In the genomic region with DNA sequence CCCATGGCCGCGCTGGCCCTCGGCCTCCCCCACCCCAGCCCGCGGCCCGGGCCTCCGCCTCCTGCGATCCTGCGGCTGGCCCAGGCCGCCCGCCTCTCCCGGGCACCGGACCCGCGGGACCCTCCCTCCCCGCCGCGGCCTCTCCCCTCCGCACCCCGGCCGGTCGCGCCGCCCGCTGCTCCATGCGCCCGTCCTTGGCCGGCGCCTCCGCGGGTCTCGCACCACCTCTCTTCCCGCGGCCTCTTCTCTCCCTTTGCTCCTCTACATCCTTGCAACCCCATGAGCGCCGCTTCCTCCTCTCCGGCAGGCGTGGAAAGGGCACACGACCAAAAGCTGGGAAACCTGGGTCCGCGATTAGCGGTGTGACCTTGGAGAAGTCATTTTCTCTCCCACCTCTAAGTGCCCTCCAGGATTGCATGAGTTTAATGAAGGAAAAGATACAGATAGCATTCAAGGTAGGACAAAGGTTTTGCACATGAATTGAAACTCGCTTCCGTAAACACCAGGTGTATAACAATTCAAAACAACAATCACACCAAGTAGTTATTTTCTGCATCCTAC, we compare ENCODE assay signal across 8 cellular contexts. TPM values are rescaled to one million over a fixed set of nuclear protein-coding genes. Genes with fewer than 3 reads are reported as not detected.
A peak's percentile ranks its signal among the peaks of the same experiment; 100 is the strongest.
DNase-seq lines count a peak whose midpoint lies in the region; ATAC-seq and TF ChIP-seq lines count a peak whose summit lies in the region.

No MANE protein-coding gene starts in this region.

- no peak overlapping the region; the same call in 1 of the 2 replicates for H3K27ac ChIP-seq in HEK293 (ENCODE audit: extremely low read depth, low read depth, low read length)
- peak overlapping the region in 1 of 2 donors; percentile 67 for H3K27ac ChIP-seq in lung (ENCODE audit: low read depth in 1 of 2, low read length in 1 of 2)

- no peaks in the 10 kb centered on the region for H3K27me3 ChIP-seq in lung (ENCODE audit: control insufficient read depth, insufficient read depth)

- H3K36me3 ChIP-seq in HEK293 (ENCODE audit: control insufficient read depth in 2 of 2, insufficient read depth in 1 of 2, low read length in 2 of 2) (peaks cover 6% of the 10 kb centered on the region in 2 experiments), lung (ENCODE audit: control insufficient read depth in 2 of 2, insufficient read depth in 2 of 2, low read length in 2 of 2) (no peaks in the 10 kb centered on the region)

- 5 to 6% methylated on average over 41 to 44 of the region's 44 CpGs for WGBS in lung, 2 donors

- CTCF ChIA-PET in HEK293 (lab: Yijun Ruan, JAX), result interaction anchor here (0.6 to 1.0 kb wide), 5 partner anchors 27 to 484 kb away, joined by 3 read pairs; a partner anchor contains a TSS

- ATAC-seq in lung (ENCODE audit: insufficient read depth, low FRiP score), result peak; percentile 13
- ATAC-seq in stimulated activated naive CD8-positive, alpha-beta T cell treated with anti-CD3 and anti-CD28 coated beads, Interleukin-15, Interleukin-2, amounts not matched to agents 100 U/mL and 50 U/mL, for 24 hours, result peak; percentile 29

- H3K9me3 ChIP-seq in HEK293 (ENCODE audit: control insufficient read depth, insufficient read depth, low read depth, low read length) (no peaks in the 10 kb centered on the region), lung (ENCODE audit: control insufficient read depth in 2 of 2, insufficient read depth in 1 of 2, low read length in 1 of 2) (no peaks in the 10 kb centered on the region)

- DNase-seq in NB4 (ENCODE audit: low read depth), result peak; percentile 72
- DNase-seq in T1000 (lab: John Stamatoyannopoulos, UW), result peak; percentile 3
- peak; percentile 70 for DNase-seq in dermis blood vessel endothelial cell
- peak; percentile 58 for DNase-seq in lung (ENCODE audit: low spot score)
- peak; percentile 43 for DNase-seq in stimulated activated naive CD8-positive, alpha-beta T cell treated with anti-CD3 and anti-CD28 coated beads, Interleukin-15, Interleukin-2, amounts not matched to agents 100 U/mL and 50 U/mL, for 24 hours
- no peak for DNase-seq in ecto neural progenitor cell (ENCODE audit: low spot score)

- no peak for TF ChIP-seq POLR2A in NB4 (IDR thresholded peaks at IDR 0.05; ENCODE audit: extremely low read depth, insufficient read length)

- POLR2A ChIA-PET in HEK293 (lab: Yijun Ruan, JAX), result interaction anchor here (0.5 to 1.1 kb wide), 4 partner anchors 12 to 405 kb away, joined by 3 to 4 read pairs (median 3); no protein-coding TSS in a partner anchor

- peak overlapping the region; percentile 49; the same call in 1 of the 2 replicates for H3K4me3 ChIP-seq in GM08714 (ENCODE audit: low read length)
- H3K4me3 ChIP-seq in HEK293 (ENCODE audit: low read depth, low read length), result peak overlapping the region; percentile 86
- H3K4me3 ChIP-seq in NB4 (ENCODE audit: low read depth, low read length), result peak overlapping the region; percentile 54
- H3K4me3 ChIP-seq in lung, result peak overlapping the region; percentile 74

- TF ChIP-seq CTCF in HEK293 (tag by site-specific recombination; IDR thresholded peaks at IDR 0.05) (peak; percentile 56; the same call in 1 of the 2 replicates), NB4 (IDR thresholded peaks at IDR 0.05; ENCODE audit: low read depth, low read length) (no peak), lung (IDR thresholded peaks at IDR 0.05; ENCODE audit: control extremely low read depth, extremely low read depth) (no peak)

- no peaks in the 10 kb centered on the region for H3K4me1 ChIP-seq in HEK293 (ENCODE audit: control insufficient read depth, insufficient read depth, low read length)
- peaks cover 0 to 2% of the 10 kb centered on the region in 2 donors for H3K4me1 ChIP-seq in lung (ENCODE audit: control insufficient read depth in 2 of 2, insufficient read depth in 2 of 2, low read length in 2 of 2)

TF ChIP-seq in HEK293, 187 proteins besides CTCF, POLR2A, EP300 and RAD21 (continues in another document):
- TF ChIP-seq ZXDB (tag by site-specific recombination; IDR thresholded peaks at IDR 0.05), result peak; percentile 34; the same call in 1 of the 2 replicates
- 0 out of 2 replicates have a peak, but pooled peaks have one; percentile 28 for TF ChIP-seq ZNF76 (tag by site-specific recombination; IDR thresholded peaks at IDR 0.05; ENCODE audit: borderline replicate concordance, low read depth)
- TF ChIP-seq ZBTB8A (tag by site-specific recombination; IDR thresholded peaks at IDR 0.05), result peak; percentile 95
- TF ChIP-seq ZNF223 (tag by site-specific recombination; IDR thresholded peaks at IDR 0.05), result peak; percentile 69
- TF ChIP-seq, protein P1, sequence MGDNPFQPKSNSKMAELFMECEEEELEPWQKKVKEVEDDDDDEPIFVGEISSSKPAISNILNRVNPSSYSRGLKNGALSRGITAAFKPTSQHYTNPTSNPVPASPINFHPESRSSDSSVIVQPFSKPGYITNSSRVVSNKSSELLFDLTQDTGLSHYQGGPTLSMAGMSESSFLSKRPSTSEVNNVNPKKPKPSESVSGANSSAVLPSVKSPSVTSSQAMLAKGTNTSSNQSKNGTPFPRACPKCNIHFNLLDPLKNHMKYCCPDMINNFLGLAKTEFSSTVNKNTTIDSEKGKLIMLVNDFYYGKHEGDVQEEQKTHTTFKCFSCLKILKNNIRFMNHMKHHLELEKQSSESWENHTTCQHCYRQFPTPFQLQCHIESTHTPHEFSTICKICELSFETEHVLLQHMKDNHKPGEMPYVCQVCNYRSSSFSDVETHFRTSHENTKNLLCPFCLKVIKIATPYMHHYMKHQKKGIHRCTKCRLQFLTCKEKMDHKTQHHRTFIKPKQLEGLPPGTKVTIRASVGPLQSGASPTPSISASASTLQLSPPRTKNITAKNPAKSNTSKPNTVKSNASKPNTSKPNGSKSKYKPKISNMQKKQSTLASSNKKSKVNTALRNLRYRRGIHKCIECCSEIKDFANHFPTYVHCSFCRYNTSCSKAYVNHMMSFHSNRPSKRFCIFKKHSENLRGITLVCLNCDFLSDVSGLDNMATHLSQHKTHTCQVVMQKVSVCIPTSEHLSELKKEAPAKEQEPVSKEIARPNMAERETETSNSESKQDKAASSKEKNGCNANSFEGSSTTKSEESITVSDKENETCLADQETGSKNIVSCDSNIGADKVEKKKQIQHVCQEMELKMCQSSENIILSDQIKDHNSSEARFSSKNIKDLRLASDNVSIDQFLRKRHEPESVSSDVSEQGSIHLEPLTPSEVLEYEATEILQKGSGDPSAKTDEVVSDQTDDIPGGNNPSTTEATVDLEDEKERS (tag by site-specific recombination; IDR thresholded peaks at IDR 0.05), result 0 out of 2 replicates have a peak, but pooled peaks have one; percentile 29
- TF ChIP-seq, protein P2, sequence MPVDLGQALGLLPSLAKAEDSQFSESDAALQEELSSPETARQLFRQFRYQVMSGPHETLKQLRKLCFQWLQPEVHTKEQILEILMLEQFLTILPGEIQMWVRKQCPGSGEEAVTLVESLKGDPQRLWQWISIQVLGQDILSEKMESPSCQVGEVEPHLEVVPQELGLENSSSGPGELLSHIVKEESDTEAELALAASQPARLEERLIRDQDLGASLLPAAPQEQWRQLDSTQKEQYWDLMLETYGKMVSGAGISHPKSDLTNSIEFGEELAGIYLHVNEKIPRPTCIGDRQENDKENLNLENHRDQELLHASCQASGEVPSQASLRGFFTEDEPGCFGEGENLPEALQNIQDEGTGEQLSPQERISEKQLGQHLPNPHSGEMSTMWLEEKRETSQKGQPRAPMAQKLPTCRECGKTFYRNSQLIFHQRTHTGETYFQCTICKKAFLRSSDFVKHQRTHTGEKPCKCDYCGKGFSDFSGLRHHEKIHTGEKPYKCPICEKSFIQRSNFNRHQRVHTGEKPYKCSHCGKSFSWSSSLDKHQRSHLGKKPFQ (tag by site-specific recombination; IDR thresholded peaks at IDR 0.05), result no peak; the same call in 1 of the 2 replicates
- TF ChIP-seq ZNF24 (tag by site-specific recombination; IDR thresholded peaks at IDR 0.05), result no peak
- peak; percentile 64; the same call in 1 of the 2 replicates for TF ChIP-seq ZEB2 (tag by site-specific recombination; IDR thresholded peaks at IDR 0.05)
- TF ChIP-seq SP7 (tag by site-specific recombination; IDR thresholded peaks at IDR 0.05), result peak; percentile 16; the same call in 1 of the 2 replicates
- peak; percentile 49 for TF ChIP-seq ZIC2 (tag by site-specific recombination; IDR thresholded peaks at IDR 0.05)
- TF ChIP-seq ZNF585B (tag by site-specific recombination; IDR thresholded peaks at IDR 0.05), result no peak
- no peak for TF ChIP-seq ZNF707 (tag by site-specific recombination; IDR thresholded peaks at IDR 0.05)
- peak; percentile 69; the same call in 1 of the 2 replicates for TF ChIP-seq IKZF3 (tag by site-specific recombination; IDR thresholded peaks at IDR 0.05)
- TF ChIP-seq, protein P3, sequence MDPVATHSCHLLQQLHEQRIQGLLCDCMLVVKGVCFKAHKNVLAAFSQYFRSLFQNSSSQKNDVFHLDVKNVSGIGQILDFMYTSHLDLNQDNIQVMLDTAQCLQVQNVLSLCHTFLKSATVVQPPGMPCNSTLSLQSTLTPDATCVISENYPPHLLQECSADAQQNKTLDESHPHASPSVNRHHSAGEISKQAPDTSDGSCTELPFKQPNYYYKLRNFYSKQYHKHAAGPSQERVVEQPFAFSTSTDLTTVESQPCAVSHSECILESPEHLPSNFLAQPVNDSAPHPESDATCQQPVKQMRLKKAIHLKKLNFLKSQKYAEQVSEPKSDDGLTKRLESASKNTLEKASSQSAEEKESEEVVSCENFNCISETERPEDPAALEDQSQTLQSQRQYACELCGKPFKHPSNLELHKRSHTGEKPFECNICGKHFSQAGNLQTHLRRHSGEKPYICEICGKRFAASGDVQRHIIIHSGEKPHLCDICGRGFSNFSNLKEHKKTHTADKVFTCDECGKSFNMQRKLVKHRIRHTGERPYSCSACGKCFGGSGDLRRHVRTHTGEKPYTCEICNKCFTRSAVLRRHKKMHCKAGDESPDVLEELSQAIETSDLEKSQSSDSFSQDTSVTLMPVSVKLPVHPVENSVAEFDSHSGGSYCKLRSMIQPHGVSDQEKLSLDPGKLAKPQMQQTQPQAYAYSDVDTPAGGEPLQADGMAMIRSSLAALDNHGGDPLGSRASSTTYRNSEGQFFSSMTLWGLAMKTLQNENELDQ (tag by site-specific recombination; IDR thresholded peaks at IDR 0.05; ENCODE audit: low read depth), result no peak
- TF ChIP-seq ZNF510 (tag by site-specific recombination; IDR thresholded peaks at IDR 0.05; ENCODE audit: insufficient replicate concordance), result no peak
- TF ChIP-seq ZNF121 (tag by site-specific recombination; IDR thresholded peaks at IDR 0.05), result peak; percentile 97
- TF ChIP-seq, protein P4, sequence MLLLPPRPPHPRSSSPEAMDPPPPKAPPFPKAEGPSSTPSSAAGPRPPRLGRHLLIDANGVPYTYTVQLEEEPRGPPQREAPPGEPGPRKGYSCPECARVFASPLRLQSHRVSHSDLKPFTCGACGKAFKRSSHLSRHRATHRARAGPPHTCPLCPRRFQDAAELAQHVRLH (tag by site-specific recombination; IDR thresholded peaks at IDR 0.05), result peak; percentile 80

RNA-seq across cellular contexts. Expression of a gene that starts 0.4 kb away (rescaled TPM):
- total RNA-seq in dermis blood vessel endothelial cell (59.2 and 97.9 TPM in 2 replicates), lung (10 to 100 TPM; 33.3 to 71.2 TPM)
- 10 to 100 TPM; 10.8 to 13.1 TPM for polyA plus RNA-seq in lung
